Comparison of ENCODE assay signal across 14 cellular contexts in genomic region chr3:141960731-141961130, GRCh38.
DNase-seq lines count a peak whose midpoint lies in the region; ATAC-seq and TF ChIP-seq lines count a peak whose summit lies in the region.
"Had no signal": no experiment of that assay in that cellular context is flagged by ENCODE, and none has a peak within 500 bp of the region (broad histone marks: within the 10 kb centered on the region; RNA-seq: fewer than 3 reads in every experiment).

No MANE protein-coding gene starts in this region.

- TF ChIP-seq POLR2A in vagina (IDR thresholded peaks at IDR 0.05): no peak

- no peaks in the 10 kb centered on the region for H3K4me1 Mint-ChIP-seq in activated T-cell treated with anti-CD3 and anti-CD28 coated beads, Interleukin-2, amount 50 U/mL, for 24 hours (ENCODE audit: low read depth)

- DNase-seq in heart right ventricle (no peak), cardiac septum (ENCODE audit: low spot score) (no peak), epithelial cell of esophagus (ENCODE audit: low read depth) (peak; percentile 47), mucosa of descending colon (no peak), vagina (ENCODE audit: extremely low spot score in 2 of 2) (no peak), T-helper 9 cell (no peak)
- DNase-seq in NK-92 treated with Interleukin-12 subunit alpha and Interleukin-12 subunit beta, amount 100 ng/mL, for 24 hours (lab: John Stamatoyannopoulos, UW): no peak
- no peak for DNase-seq in activated T-cell treated with anti-CD3 and anti-CD28 coated beads, Interleukin-2, amount 50 U/mL, for 24 hours
- DNase-seq: activated CD4-positive, alpha-beta T cell treated with anti-CD3 and anti-CD28 coated beads for 1 hour; activated effector memory CD4-positive, alpha-beta T cell treated with Interleukin-2 at 50 U/mL for 16 hours; DMS153; trophoblast cell had no signal

- ATAC-seq in heart right ventricle (peak in 4 of 8 donors; percentile 30 to 51 (median 38)), mucosa of descending colon (peak; percentile 27)

- no peaks in the 10 kb centered on the region for H3K27me3 Mint-ChIP-seq in activated T-cell treated with anti-CD3 and anti-CD28 coated beads, Interleukin-2, amount 50 U/mL, for 24 hours
- H3K27me3 Mint-ChIP-seq: dendritic cell treated with granulocyte-macrophage colony-stimulating factor and Interleukin-4, amounts not matched to agents 40 ng/mL and 50 ng/mL, for 4 days had no signal

- H3K27me3 ChIP-seq in heart right ventricle (no peaks in the 10 kb centered on the region), vagina (no peaks in the 10 kb centered on the region)

- H3K9me3 Mint-ChIP-seq in activated T-cell treated with anti-CD3 and anti-CD28 coated beads, Interleukin-2, amount 50 U/mL, for 24 hours: no peaks in the 10 kb centered on the region
- H3K9me3 Mint-ChIP-seq: dendritic cell treated with granulocyte-macrophage colony-stimulating factor and Interleukin-4, amounts not matched to agents 40 ng/mL and 50 ng/mL, for 4 days had no signal

- H3K4me1 ChIP-seq in heart right ventricle (peaks cover 0 to 10% (median 0%) of the 10 kb centered on the region in 9 donors), mucosa of descending colon (ENCODE audit: low read depth) (no peaks in the 10 kb centered on the region), vagina (peaks cover 24% of the 10 kb centered on the region)
- H3K4me1 ChIP-seq: psoas muscle had no signal

- 70 to 77% methylated on average over 3 of the region's 3 CpGs for WGBS in heart right ventricle, 2 donors

- TF ChIP-seq CTCF in heart right ventricle (IDR thresholded peaks at IDR 0.05) (no peak), epithelial cell of esophagus (IDR thresholded peaks at IDR 0.05; ENCODE audit: insufficient read depth, low read depth, low read length, missing control alignments) (no peak), mucosa of descending colon (IDR thresholded peaks at IDR 0.05) (no peak), vagina (IDR thresholded peaks at IDR 0.05) (no peak)

- H3K4me3 ChIP-seq in heart right ventricle: no peak overlapping the region
- no peak overlapping the region for H3K4me3 ChIP-seq in epithelial cell of esophagus (ENCODE audit: low read length)
- no peak overlapping the region for H3K4me3 ChIP-seq in mucosa of descending colon
- no peak overlapping the region for H3K4me3 ChIP-seq in vagina
- H3K4me3 ChIP-seq: psoas muscle had no signal

- intact Hi-C loops in heart right ventricle (cut with DNase I): loop anchor here in 8 of 10 donors (5.0 to 10.0 kb wide), 4 partner anchors 314 to 324 kb away; no protein-coding TSS in a partner anchor
- intact Hi-C loops in cardiac septum (cut with DNase I): no loop called here
- intact Hi-C loops in mucosa of descending colon (cut with DNase I, micrococcal nuclease): no loop called here
- intact Hi-C loops in vagina (cut with DNase I): no loop called here

- H3K27ac Mint-ChIP-seq in activated T-cell treated with anti-CD3 and anti-CD28 coated beads, Interleukin-2, amount 50 U/mL, for 24 hours: no peak overlapping the region
- H3K27ac Mint-ChIP-seq: dendritic cell treated with granulocyte-macrophage colony-stimulating factor and Interleukin-4, amounts not matched to agents 40 ng/mL and 50 ng/mL, for 4 days had no signal

- H3K4me3 Mint-ChIP-seq in activated T-cell treated with anti-CD3 and anti-CD28 coated beads, Interleukin-2, amount 50 U/mL, for 24 hours: no peak overlapping the region
- H3K4me3 Mint-ChIP-seq: dendritic cell treated with granulocyte-macrophage colony-stimulating factor and Interleukin-4, amounts not matched to agents 40 ng/mL and 50 ng/mL, for 4 days had no signal

- peaks cover 27% of the 10 kb centered on the region for H3K36me3 Mint-ChIP-seq in activated T-cell treated with anti-CD3 and anti-CD28 coated beads, Interleukin-2, amount 50 U/mL, for 24 hours (ENCODE audit: low read depth)

- H3K27ac ChIP-seq in heart right ventricle: peak overlapping the region in 7 of 10 donors; percentile 8 to 70 (median 43)
- H3K27ac ChIP-seq in vagina: peak overlapping the region; percentile 67

- H3K36me3 ChIP-seq in heart right ventricle: peaks cover 0 to 65% (median 4%) of the 10 kb centered on the region in 9 donors
- H3K36me3 ChIP-seq in mucosa of descending colon (ENCODE audit: low read depth): no peaks in the 10 kb centered on the region
- H3K36me3 ChIP-seq in vagina: peaks cover 0 to 5% of the 10 kb centered on the region in 2 donors

- H3K9me3 ChIP-seq in heart right ventricle (no peaks in the 10 kb centered on the region), mucosa of descending colon (no peaks in the 10 kb centered on the region), vagina (no peaks in the 10 kb centered on the region)
- H3K9me3 ChIP-seq: psoas muscle had no signal

Comparison
In these comparisons a context has a peak if more than half of its experiments do, and no peak if none do; other contexts are left out.
1. intact Hi-C loops: an anchor here in heart right ventricle (5.0 to 10.0 kb wide); none called in cardiac septum, mucosa of descending colon and vagina.